9 cellular contexts compared by ENCODE assay signal in genomic region chr20:63829598-63829942, GRCh38. TPM values are rescaled to one million over a fixed set of nuclear protein-coding genes. Genes with fewer than 3 reads are reported as not detected.
A peak's percentile ranks its signal among the peaks of the same experiment; 100 is the strongest.
DNase-seq lines count a peak whose midpoint lies in the region; ATAC-seq and TF ChIP-seq lines count a peak whose summit lies in the region.
"Had no signal": no experiment of that assay in that cellular context is flagged by ENCODE, and none has a peak within 500 bp of the region (broad histone marks: within the 10 kb centered on the region; RNA-seq: fewer than 3 reads in every experiment).

No MANE protein-coding gene starts in this region.

- peaks cover 40% of the 10 kb centered on the region for H4K20me1 ChIP-seq in neural progenitor cell (ENCODE audit: low read depth)

- DNase-seq in CD4-positive, alpha-beta T cell, result no peak
- DNase-seq in NT2/D1 (ENCODE audit: low read depth, low spot score) (no peak), neural progenitor cell (ENCODE audit: low spot score) (no peak), NCI-H146 treated with DMSO at 0.1 percent for 48 hours (lab: John Stamatoyannopoulos, UW; ENCODE audit: unreplicated experiment) (no peak), NCI-H2196 (lab: John Stamatoyannopoulos, UW; ENCODE audit: unreplicated experiment) (no peak), NCI-H748 (lab: John Stamatoyannopoulos, UW; ENCODE audit: unreplicated experiment) (no peak)

- no peak overlapping the region for H2AFZ ChIP-seq in neural progenitor cell (replicated peaks)

- H3K9me3 Mint-ChIP-seq in CD4-positive, alpha-beta T cell, result no peaks in the 10 kb centered on the region
- no peaks in the 10 kb centered on the region for H3K9me3 Mint-ChIP-seq in neural progenitor cell

- H3K4me2 ChIP-seq in neural progenitor cell, result peak overlapping the region; percentile 82

- H3K9me3 ChIP-seq in CD4-positive, alpha-beta T cell (ENCODE audit: control insufficient read depth, low read length), result no peaks in the 10 kb centered on the region
- H3K9me3 ChIP-seq in NT2/D1 (ENCODE audit: insufficient read depth, low read length) (no peaks in the 10 kb centered on the region), endocrine pancreas (ENCODE audit: control insufficient read depth, low read length) (no peaks in the 10 kb centered on the region), neural progenitor cell (ENCODE audit: low read depth) (no peaks in the 10 kb centered on the region)

- H3K36me3 ChIP-seq in NT2/D1 (ENCODE audit: insufficient read depth, insufficient read length, low read length), result no peaks in the 10 kb centered on the region
- no peaks in the 10 kb centered on the region for H3K36me3 ChIP-seq in endocrine pancreas (ENCODE audit: control insufficient read depth, insufficient read depth, low read length)
- H3K36me3 ChIP-seq in neural progenitor cell, result no peaks in the 10 kb centered on the region

- H3K4me1 Mint-ChIP-seq in CD4-positive, alpha-beta T cell (ENCODE audit: low read depth), result peaks cover 10% of the 10 kb centered on the region
- peaks cover 39% of the 10 kb centered on the region for H3K4me1 Mint-ChIP-seq in neural progenitor cell

- peaks cover 29% of the 10 kb centered on the region for H3K4me1 ChIP-seq in NT2/D1 (ENCODE audit: insufficient read depth, insufficient read length)
- H3K4me1 ChIP-seq in endocrine pancreas (ENCODE audit: control insufficient read depth, insufficient read depth, low read length), result no peaks in the 10 kb centered on the region
- H3K4me1 ChIP-seq in neural progenitor cell, result peaks cover 21% of the 10 kb centered on the region

- H3K79me2 ChIP-seq in neural progenitor cell (ENCODE audit: low read depth), result peaks cover 11% of the 10 kb centered on the region

- peaks cover 56% of the 10 kb centered on the region for H3K27me3 Mint-ChIP-seq in CD4-positive, alpha-beta T cell
- H3K27me3 Mint-ChIP-seq in neural progenitor cell (ENCODE audit: insufficient read depth, low read depth), result peaks cover 22% of the 10 kb centered on the region

- H3K27me3 ChIP-seq in CD4-positive, alpha-beta T cell (ENCODE audit: control insufficient read depth, insufficient read depth, low read length), result peaks cover 42% of the 10 kb centered on the region
- H3K27me3 ChIP-seq in NT2/D1 (ENCODE audit: insufficient read depth, insufficient read length) (peaks cover 31% of the 10 kb centered on the region), endocrine pancreas (ENCODE audit: control insufficient read depth, insufficient read depth, low read length) (no peaks in the 10 kb centered on the region), neural progenitor cell (peaks cover 51% of the 10 kb centered on the region)

- peak overlapping the region; percentile 90 for H3K4me3 Mint-ChIP-seq in CD4-positive, alpha-beta T cell
- H3K4me3 Mint-ChIP-seq in neural progenitor cell, result peak overlapping the region; percentile 91

- peaks cover 43% of the 10 kb centered on the region for H3F3A ChIP-seq in neural progenitor cell (ENCODE audit: low read depth)

- intact Hi-C loops in CD4-positive, alpha-beta T cell (cut with DNase I, micrococcal nuclease), result no loop called here

- H3K27ac Mint-ChIP-seq in CD4-positive, alpha-beta T cell, result no peak overlapping the region
- H3K27ac Mint-ChIP-seq in neural progenitor cell, result no peak overlapping the region

- POLR2A ChIA-PET in CD4-positive, alpha-beta T cell (lab: Charles Lee), result no interaction called here

- H3K4me3 ChIP-seq in NT2/D1 (ENCODE audit: insufficient read length, low read depth) (peak overlapping the region; percentile 39), endocrine pancreas (ENCODE audit: control insufficient read depth, insufficient read depth, low read length) (peak overlapping the region; percentile 62), neural progenitor cell (peak overlapping the region; percentile 93)

- peak; percentile 41 for ATAC-seq in CD4-positive, alpha-beta T cell (ENCODE audit: poor library complexity)
- no peak for ATAC-seq in HG03565 (IDR thresholded peaks at IDR 0.05; ENCODE audit: unreplicated experiment)

- H3K9ac ChIP-seq in NT2/D1 (ENCODE audit: insufficient read length, low read depth) (peak overlapping the region; percentile 54), endocrine pancreas (ENCODE audit: control insufficient read depth, insufficient read depth, low read length) (peak overlapping the region; percentile 71), neural progenitor cell (no peak overlapping the region)

- CTCF ChIA-PET in CD4-positive, alpha-beta T cell (lab: Charles Lee), result no interaction called here

- no peak for TF ChIP-seq CTCF in CD4-positive, alpha-beta T cell (IDR thresholded peaks at IDR 0.05)
- TF ChIP-seq CTCF in neural progenitor cell (IDR thresholded peaks at IDR 0.05), result no peak

- no peaks in the 10 kb centered on the region for H3K36me3 Mint-ChIP-seq in CD4-positive, alpha-beta T cell (ENCODE audit: low read depth)
- H3K36me3 Mint-ChIP-seq in neural progenitor cell, result peaks cover 2% of the 10 kb centered on the region

- no peak overlapping the region for H3K27ac ChIP-seq in CD4-positive, alpha-beta T cell (ENCODE audit: low read depth, low read length)
- no peak overlapping the region for H3K27ac ChIP-seq in neural progenitor cell

RNA-seq across cellular contexts. Expression of gene ZBTB46, which starts 1.5 kb away (rescaled TPM):
- total RNA-seq in CD4-positive, alpha-beta T cell, result under 1 TPM; 0.08 to 0.34 TPM
- 8.1 and 13.9 TPM in 2 replicates for total RNA-seq in neural progenitor cell (ENCODE audit: low replicate concordance)

RNA-seq across cellular contexts. Expression of gene ABHD16B, which starts 31.7 kb away (rescaled TPM):
- total RNA-seq in CD4-positive, alpha-beta T cell, result not detected
- not detected in 2 replicates for total RNA-seq in neural progenitor cell (ENCODE audit: low replicate concordance)
- total RNA-seq: subcutaneous adipose tissue had no signal

RNA-seq across cellular contexts. Expression of gene TPD52L2, which starts 35.5 kb away (rescaled TPM):
- 10 to 100 TPM; 15.1 to 15.3 TPM for total RNA-seq in CD4-positive, alpha-beta T cell
- total RNA-seq in neural progenitor cell (ENCODE audit: low replicate concordance), result 66.6 and 80.1 TPM in 2 replicates

Comparison
In these comparisons a context has a peak if more than half of its experiments do, and no peak if none do; other contexts are left out.
1. H3K4me3 ChIP-seq: peak in every context shown above with its lines; median percentile 93 in neural progenitor cell; 62 in endocrine pancreas; 39 in NT2/D1.